1 cellular context compared by ENCODE assay signal in the genomic region with DNA sequence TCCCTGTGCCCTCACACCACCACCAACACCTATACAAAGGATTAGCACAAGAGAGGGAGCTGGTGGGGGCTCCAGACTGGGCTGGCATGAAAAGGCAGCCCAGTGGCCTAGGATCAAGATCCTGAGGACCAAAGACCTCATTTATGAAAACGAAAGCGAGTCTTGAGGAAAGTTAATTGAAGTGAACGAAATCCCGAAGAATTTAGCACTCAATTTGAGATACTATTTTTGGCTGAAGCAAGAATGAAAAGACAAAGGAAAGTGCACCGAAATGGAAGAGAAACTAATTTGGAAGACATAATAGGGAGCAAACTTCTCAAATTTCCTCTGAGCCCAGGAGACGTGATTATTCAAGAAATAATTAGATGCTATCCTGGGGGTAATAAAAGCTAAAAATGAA.
TF ChIP-seq lines count a peak whose summit lies in the region.

No MANE protein-coding gene starts in this region.

TF ChIP-seq in GM23338, 12 proteins besides CTCF, POLR2A, EP300 and RAD21 (continued from another document):
- TF ChIP-seq, protein P1, sequence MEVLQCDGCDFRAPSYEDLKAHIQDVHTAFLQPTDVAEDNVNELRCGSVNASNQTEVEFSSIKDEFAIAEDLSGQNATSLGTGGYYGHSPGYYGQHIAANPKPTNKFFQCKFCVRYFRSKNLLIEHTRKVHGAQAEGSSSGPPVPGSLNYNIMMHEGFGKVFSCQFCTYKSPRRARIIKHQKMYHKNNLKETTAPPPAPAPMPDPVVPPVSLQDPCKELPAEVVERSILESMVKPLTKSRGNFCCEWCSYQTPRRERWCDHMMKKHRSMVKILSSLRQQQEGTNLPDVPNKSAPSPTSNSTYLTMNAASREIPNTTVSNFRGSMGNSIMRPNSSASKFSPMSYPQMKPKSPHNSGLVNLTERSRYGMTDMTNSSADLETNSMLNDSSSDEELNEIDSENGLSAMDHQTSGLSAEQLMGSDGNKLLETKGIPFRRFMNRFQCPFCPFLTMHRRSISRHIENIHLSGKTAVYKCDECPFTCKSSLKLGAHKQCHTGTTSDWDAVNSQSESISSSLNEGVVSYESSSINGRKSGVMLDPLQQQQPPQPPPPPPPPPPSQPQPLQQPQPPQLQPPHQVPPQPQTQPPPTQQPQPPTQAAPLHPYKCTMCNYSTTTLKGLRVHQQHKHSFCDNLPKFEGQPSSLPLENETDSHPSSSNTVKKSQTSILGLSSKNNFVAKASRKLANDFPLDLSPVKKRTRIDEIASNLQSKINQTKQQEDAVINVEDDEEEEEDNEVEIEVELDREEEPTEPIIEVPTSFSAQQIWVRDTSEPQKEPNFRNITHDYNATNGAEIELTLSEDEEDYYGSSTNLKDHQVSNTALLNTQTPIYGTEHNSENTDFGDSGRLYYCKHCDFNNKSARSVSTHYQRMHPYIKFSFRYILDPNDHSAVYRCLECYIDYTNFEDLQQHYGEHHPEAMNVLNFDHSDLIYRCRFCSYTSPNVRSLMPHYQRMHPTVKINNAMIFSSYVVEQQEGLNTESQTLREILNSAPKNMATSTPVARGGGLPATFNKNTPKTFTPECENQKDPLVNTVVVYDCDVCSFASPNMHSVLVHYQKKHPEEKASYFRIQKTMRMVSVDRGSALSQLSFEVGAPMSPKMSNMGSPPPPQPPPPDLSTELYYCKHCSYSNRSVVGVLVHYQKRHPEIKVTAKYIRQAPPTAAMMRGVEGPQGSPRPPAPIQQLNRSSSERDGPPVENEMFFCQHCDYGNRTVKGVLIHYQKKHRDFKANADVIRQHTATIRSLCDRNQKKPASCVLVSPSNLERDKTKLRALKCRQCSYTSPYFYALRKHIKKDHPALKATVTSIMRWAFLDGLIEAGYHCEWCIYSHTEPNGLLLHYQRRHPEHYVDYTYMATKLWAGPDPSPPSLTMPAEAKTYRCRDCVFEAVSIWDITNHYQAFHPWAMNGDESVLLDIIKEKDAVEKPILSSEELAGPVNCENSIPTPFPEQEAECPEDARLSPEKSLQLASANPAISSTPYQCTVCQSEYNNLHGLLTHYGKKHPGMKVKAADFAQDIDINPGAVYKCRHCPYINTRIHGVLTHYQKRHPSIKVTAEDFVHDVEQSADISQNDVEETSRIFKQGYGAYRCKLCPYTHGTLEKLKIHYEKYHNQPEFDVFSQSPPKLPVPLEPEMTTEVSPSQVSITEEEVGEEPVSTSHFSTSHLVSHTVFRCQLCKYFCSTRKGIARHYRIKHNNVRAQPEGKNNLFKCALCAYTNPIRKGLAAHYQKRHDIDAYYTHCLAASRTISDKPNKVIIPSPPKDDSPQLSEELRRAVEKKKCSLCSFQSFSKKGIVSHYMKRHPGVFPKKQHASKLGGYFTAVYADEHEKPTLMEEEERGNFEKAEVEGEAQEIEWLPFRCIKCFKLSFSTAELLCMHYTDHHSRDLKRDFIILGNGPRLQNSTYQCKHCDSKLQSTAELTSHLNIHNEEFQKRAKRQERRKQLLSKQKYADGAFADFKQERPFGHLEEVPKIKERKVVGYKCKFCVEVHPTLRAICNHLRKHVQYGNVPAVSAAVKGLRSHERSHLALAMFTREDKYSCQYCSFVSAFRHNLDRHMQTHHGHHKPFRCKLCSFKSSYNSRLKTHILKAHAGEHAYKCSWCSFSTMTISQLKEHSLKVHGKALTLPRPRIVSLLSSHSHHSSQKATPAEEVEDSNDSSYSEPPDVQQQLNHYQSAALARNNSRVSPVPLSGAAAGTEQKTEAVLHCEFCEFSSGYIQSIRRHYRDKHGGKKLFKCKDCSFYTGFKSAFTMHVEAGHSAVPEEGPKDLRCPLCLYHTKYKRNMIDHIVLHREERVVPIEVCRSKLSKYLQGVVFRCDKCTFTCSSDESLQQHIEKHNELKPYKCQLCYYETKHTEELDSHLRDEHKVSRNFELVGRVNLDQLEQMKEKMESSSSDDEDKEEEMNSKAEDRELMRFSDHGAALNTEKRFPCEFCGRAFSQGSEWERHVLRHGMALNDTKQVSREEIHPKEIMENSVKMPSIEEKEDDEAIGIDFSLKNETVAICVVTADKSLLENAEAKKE (CRISPR knock-in tag; IDR thresholded peaks at IDR 0.05), result no peak
- TF ChIP-seq ZNF331 (CRISPR knock-in tag; IDR thresholded peaks at IDR 0.05; ENCODE audit: low read depth), result no peak
- TF ChIP-seq ZNF114 (CRISPR knock-in tag; IDR thresholded peaks at IDR 0.05), result no peak
- no peak for TF ChIP-seq EZH2phosphoT487 (IDR thresholded peaks at IDR 0.05; ENCODE audit: unreplicated experiment)
- TF ChIP-seq CREB1 (CRISPR knock-in tag; IDR thresholded peaks at IDR 0.05; ENCODE audit: low read depth), result no peak
- TF ChIP-seq STAT1 (IDR thresholded peaks at IDR 0.05; ENCODE audit: unreplicated experiment), result no peak
TF ChIP-seq in GM23338: peak in this region for 0.
